In the genomic region with DNA sequence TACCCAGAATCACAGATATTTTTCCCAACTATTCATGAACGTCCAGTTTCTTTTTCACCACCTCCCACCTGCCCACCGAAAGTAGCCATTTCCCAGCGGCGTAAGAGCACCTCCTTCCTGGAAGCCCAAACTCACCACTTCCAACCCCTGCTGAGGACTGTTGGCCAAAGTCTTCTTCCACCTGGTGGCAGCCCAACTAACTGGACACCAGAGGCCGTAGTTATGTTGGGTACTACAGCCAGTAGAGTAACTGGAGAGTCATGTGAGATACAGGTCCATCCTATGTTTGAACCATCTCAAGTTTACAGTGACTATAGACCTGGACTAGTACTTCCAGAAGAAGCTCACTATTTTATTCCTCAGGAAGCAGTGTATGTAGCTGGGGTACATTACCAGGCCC, we compare ENCODE assay signal across 17 cellular contexts.
DNase-seq lines count a peak whose midpoint lies in the region; ATAC-seq and TF ChIP-seq lines count a peak whose summit lies in the region.
"Had no signal": no experiment of that assay in that cellular context is flagged by ENCODE, and none has a peak within 500 bp of the region (broad histone marks: within the 10 kb centered on the region; RNA-seq: fewer than 3 reads in every experiment).

No MANE protein-coding gene starts in this region.

- no peak overlapping the region for H2AFZ ChIP-seq in OCI-LY3 (ENCODE audit: low read depth, low read length)

- in situ Hi-C loops in gastrocnemius medialis (cut with MboI; ENCODE audit: low sequenced_read_pairs in 4 of 4), result no loop called here

- no peaks in the 10 kb centered on the region for H3K79me2 ChIP-seq in OCI-LY3 (ENCODE audit: low read length)

- H3K27me3 ChIP-seq in heart left ventricle, result no peaks in the 10 kb centered on the region
- no peaks in the 10 kb centered on the region for H3K27me3 ChIP-seq in OCI-LY3 (ENCODE audit: low read depth, low read length)
- no peaks in the 10 kb centered on the region for H3K27me3 ChIP-seq in gastrocnemius medialis

- H3K27me3 Mint-ChIP-seq in activated T-helper 1 cell treated with anti-CD3 and anti-CD28 coated beads, Interleukin-12 subunit alpha, Interleukin-12 subunit beta, Interleukin-2, Interleukin-4 antibody, amounts not matched to agents 30 ng/mL and 10 ng/mL and 1 ng/mL, durations not matched to agents 14 hours and 24 hours and 36 hours (ENCODE audit: insufficient read depth), result no peaks in the 10 kb centered on the region
- H3K27me3 Mint-ChIP-seq: CD4-positive, alpha-beta T cell had no signal

- H3K9ac ChIP-seq in OCI-LY3 (ENCODE audit: low read length), result no peak overlapping the region

- ATAC-seq in heart left ventricle, result peak in 3 of 4 donors; percentile 18 to 45 (median 37)
- ATAC-seq in left lobe of liver, result peak; percentile 29
- peak; percentile 39 to 56 for ATAC-seq in gastrocnemius medialis
- no peak for ATAC-seq in GM21381 (IDR thresholded peaks at IDR 0.05; ENCODE audit: unreplicated experiment)
- no peak for ATAC-seq in GM19035 (IDR thresholded peaks at IDR 0.05; ENCODE audit: unreplicated experiment)
- ATAC-seq: GM12878 had no signal

- H4K20me1 ChIP-seq in OCI-LY3 (ENCODE audit: insufficient read depth, low read length), result 0 out of 2 replicates have a peak, but pooled peaks cover 8% of the 10 kb centered on the region

- H3K27ac ChIP-seq in heart left ventricle (no peak overlapping the region), OCI-LY3 (ENCODE audit: low read length) (peak overlapping the region; percentile 40), gastrocnemius medialis (no peak overlapping the region)
- H3K27ac ChIP-seq: A549 had no signal

- no peak overlapping the region for H3K27ac Mint-ChIP-seq in activated T-helper 1 cell treated with anti-CD3 and anti-CD28 coated beads, Interleukin-12 subunit alpha, Interleukin-12 subunit beta, Interleukin-2, Interleukin-4 antibody, amounts not matched to agents 30 ng/mL and 10 ng/mL and 1 ng/mL, durations not matched to agents 14 hours and 24 hours and 36 hours

- TF ChIP-seq CTCF in heart left ventricle (IDR thresholded peaks at IDR 0.05) (no peak), OCI-LY3 (IDR thresholded peaks at IDR 0.05; ENCODE audit: low read depth, low read length) (no peak), gastrocnemius medialis (IDR thresholded peaks at IDR 0.05 in 4 of 5, conservative IDR thresholded peaks at IDR 0.05 in 1 of 5) (no peak)

- H3K36me3 Mint-ChIP-seq in activated T-helper 1 cell treated with anti-CD3 and anti-CD28 coated beads, Interleukin-12 subunit alpha, Interleukin-12 subunit beta, Interleukin-2, Interleukin-4 antibody, amounts not matched to agents 30 ng/mL and 10 ng/mL and 1 ng/mL, durations not matched to agents 14 hours and 24 hours and 36 hours (ENCODE audit: low read depth), result peaks cover 27% of the 10 kb centered on the region

- H3K36me3 ChIP-seq in heart left ventricle (peaks cover 0 to 100% (median 95%) of the 10 kb centered on the region in 9 donors), OCI-LY3 (replicated peaks; ENCODE audit: low read depth, low read length) (peaks cover 36% of the 10 kb centered on the region), gastrocnemius medialis (peaks cover 0 to 91% of the 10 kb centered on the region in 2 donors)

- no peak for DNase-seq in heart left ventricle
- no peak for DNase-seq in cardiac septum (ENCODE audit: low spot score)
- DNase-seq in left lobe of liver (ENCODE audit: low spot score), result no peak
- DNase-seq in gastrocnemius medialis, result no peak
- DNase-seq in activated T-helper 1 cell treated with anti-CD3 and anti-CD28 coated beads, Interleukin-12 subunit alpha, Interleukin-12 subunit beta, Interleukin-2, Interleukin-4 antibody, amounts not matched to agents 30 ng/mL and 10 ng/mL and 1 ng/mL, durations not matched to agents 14 hours and 24 hours and 36 hours (ENCODE audit: low spot score), result no peak
- DNase-seq: Calu3; CD4-positive, alpha-beta T cell; GF-D8; KBM-7; NCI-H1105 treated with DMSO at 0.1 percent for 48 hours; NCI-H1694 treated with DMSO at 0.1 percent for 48 hours; SHP77 treated with DMSO at 0.1 percent for 48 hours had no signal

- no peaks in the 10 kb centered on the region for H3K9me3 ChIP-seq in heart left ventricle
- H3K9me3 ChIP-seq in OCI-LY3 (ENCODE audit: insufficient read depth, low read length), result no peaks in the 10 kb centered on the region
- no peaks in the 10 kb centered on the region for H3K9me3 ChIP-seq in gastrocnemius medialis
- H3K9me3 ChIP-seq: A549 had no signal

- WGBS in heart left ventricle, 4 donors, result 92 to 96% (median 95%) methylated on average over 5 of the region's 5 CpGs

- no peak overlapping the region for H3K4me3 ChIP-seq in heart left ventricle
- H3K4me3 ChIP-seq in OCI-LY3 (ENCODE audit: low read length), result no peak overlapping the region
- no peak overlapping the region for H3K4me3 ChIP-seq in gastrocnemius medialis
- H3K4me3 ChIP-seq: A549, GM12878 had no signal

- H3K4me3 Mint-ChIP-seq in activated T-helper 1 cell treated with anti-CD3 and anti-CD28 coated beads, Interleukin-12 subunit alpha, Interleukin-12 subunit beta, Interleukin-2, Interleukin-4 antibody, amounts not matched to agents 30 ng/mL and 10 ng/mL and 1 ng/mL, durations not matched to agents 14 hours and 24 hours and 36 hours, result no peak overlapping the region
- H3K4me3 Mint-ChIP-seq: CD4-positive, alpha-beta T cell had no signal

- no peaks in the 10 kb centered on the region for H3K9me3 Mint-ChIP-seq in activated T-helper 1 cell treated with anti-CD3 and anti-CD28 coated beads, Interleukin-12 subunit alpha, Interleukin-12 subunit beta, Interleukin-2, Interleukin-4 antibody, amounts not matched to agents 30 ng/mL and 10 ng/mL and 1 ng/mL, durations not matched to agents 14 hours and 24 hours and 36 hours
- H3K9me3 Mint-ChIP-seq: CD4-positive, alpha-beta T cell had no signal

- H3K4me1 ChIP-seq in heart left ventricle (no peaks in the 10 kb centered on the region), OCI-LY3 (ENCODE audit: low read length) (peaks cover 21% of the 10 kb centered on the region), gastrocnemius medialis (no peaks in the 10 kb centered on the region)

- TF ChIP-seq POLR2A in heart left ventricle (IDR thresholded peaks at IDR 0.05) (no peak), gastrocnemius medialis (IDR thresholded peaks at IDR 0.05) (no peak)

- H3K4me1 Mint-ChIP-seq in activated T-helper 1 cell treated with anti-CD3 and anti-CD28 coated beads, Interleukin-12 subunit alpha, Interleukin-12 subunit beta, Interleukin-2, Interleukin-4 antibody, amounts not matched to agents 30 ng/mL and 10 ng/mL and 1 ng/mL, durations not matched to agents 14 hours and 24 hours and 36 hours (ENCODE audit: low read depth), result peaks cover 13% of the 10 kb centered on the region

- no peak overlapping the region for H3K4me2 ChIP-seq in OCI-LY3 (ENCODE audit: low read length)
- H3K4me2 ChIP-seq: A549 had no signal

- intact Hi-C loops in heart left ventricle (cut with DNase I), result loop anchor here in 1 of 10 donors (5.0 kb wide), 1 partner anchor 34 kb away; no protein-coding TSS in a partner anchor
- intact Hi-C loops in cardiac septum (cut with DNase I), result no loop called here
- intact Hi-C loops in gastrocnemius medialis (cut with DNase I; ENCODE audit: low total_unique reads), result loop anchor here (2.0 kb wide), 1 partner anchor 51 kb away; no protein-coding TSS in a partner anchor
- intact Hi-C loops in activated T-helper 1 cell treated with anti-CD3 and anti-CD28 coated beads, Interleukin-12 subunit alpha, Interleukin-12 subunit beta, Interleukin-2, Interleukin-4 antibody, amounts not matched to agents 30 ng/mL and 10 ng/mL and 1 ng/mL, durations not matched to agents 14 hours and 24 hours and 36 hours (cut with micrococcal nuclease), result no loop called here

Comparison
In these comparisons a context has a peak if more than half of its experiments do, and no peak if none do; other contexts are left out.
1. ATAC-seq: peak in heart left ventricle (3 of 4), left lobe of liver (single experiment) and gastrocnemius medialis (2 of 2); none in GM21381 (single experiment) and GM19035 (single experiment).